In the genomic region with DNA sequence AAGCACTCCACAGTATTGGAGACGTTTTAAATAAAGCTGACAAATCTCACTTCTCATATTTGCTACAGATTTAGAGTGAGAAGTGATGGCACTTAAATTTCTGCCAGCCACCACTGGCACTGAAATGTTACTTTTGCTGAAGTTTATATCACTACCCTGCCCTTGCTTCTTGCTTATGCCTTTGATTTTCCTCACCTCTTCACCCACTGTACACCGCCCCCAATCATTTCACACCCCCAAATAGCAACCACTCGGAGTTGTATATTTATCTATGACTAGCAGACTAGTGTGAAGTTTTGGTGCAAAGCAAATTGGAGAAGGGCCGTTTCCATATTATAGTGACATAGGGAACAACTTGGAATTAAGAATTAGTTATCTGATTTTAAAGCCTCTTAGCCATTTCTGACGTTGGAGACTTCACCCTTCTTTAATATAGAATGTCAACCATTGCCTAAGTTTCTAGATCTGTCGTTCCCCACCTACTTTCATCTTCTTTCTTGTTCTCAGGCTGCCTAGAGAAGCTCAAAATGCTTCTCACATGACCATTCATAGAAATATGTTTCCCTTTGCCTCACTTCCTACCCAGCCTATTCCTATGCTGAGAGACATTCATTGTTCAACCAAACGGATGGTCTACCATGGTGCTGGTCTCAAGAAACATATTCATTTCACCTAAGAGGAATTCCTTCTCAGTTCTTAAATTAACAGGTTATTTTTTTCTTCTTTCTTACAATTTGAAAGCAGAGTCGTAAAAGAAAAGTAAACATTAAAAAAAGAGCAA, we compare ENCODE assay signal across 1 cellular context.
TF ChIP-seq lines count a peak whose summit lies in the region.

No MANE protein-coding gene starts in this region.

TF ChIP-seq in IMR-90, 13 proteins besides CTCF, POLR2A, EP300 and RAD21 (continued from another document):
- TF ChIP-seq ELK1 (IDR thresholded peaks at IDR 0.05; ENCODE audit: borderline replicate concordance, low read depth, low read length) (no peak), SMC3 (IDR thresholded peaks at IDR 0.05; ENCODE audit: low read depth, low read length) (no peak)
